In genomic region chr18:5456577-5457466, GRCh38 we compare ENCODE assay signal across 8 cellular contexts.
DNase-seq lines count a peak whose midpoint lies in the region; ATAC-seq and TF ChIP-seq lines count a peak whose summit lies in the region.

No MANE protein-coding gene starts in this region.

- intact Hi-C loops in activated T-helper 1 cell treated with anti-CD3 and anti-CD28 coated beads, Interleukin-12 subunit alpha, Interleukin-12 subunit beta, Interleukin-2, Interleukin-4 antibody, amounts not matched to agents 30 ng/mL and 10 ng/mL and 1 ng/mL, durations not matched to agents 14 hours and 24 hours and 36 hours (cut with micrococcal nuclease), result loop anchor here (5.0 to 10.0 kb wide), 3 partner anchors 88 to 222 kb away; partner anchors contain the start of gene EPB41L3

- H3K4me3 Mint-ChIP-seq in activated T-helper 1 cell treated with anti-CD3 and anti-CD28 coated beads, Interleukin-12 subunit alpha, Interleukin-12 subunit beta, Interleukin-2, Interleukin-4 antibody, amounts not matched to agents 30 ng/mL and 10 ng/mL and 1 ng/mL, durations not matched to agents 14 hours and 24 hours and 36 hours, result peak overlapping the region; percentile 55

- H3K27ac ChIP-seq in right atrium auricular region, result peak overlapping the region in 1 of 2 donors; percentile 13

- DNase-seq in NCI-H2171 treated with DMSO at 0.1 percent for 48 hours (lab: John Stamatoyannopoulos, UW) (peak; percentile 42), NCI-H2171 (lab: John Stamatoyannopoulos, UW) (no peak), right atrium auricular region (ENCODE audit: low spot score) (peak; percentile 66), retinal pigment epithelial cell (ENCODE audit: low read depth) (peak; percentile 88), GM13977 (ENCODE audit: low spot score) (no peak)
- DNase-seq in activated T-helper 1 cell treated with anti-CD3 and anti-CD28 coated beads, Interleukin-12 subunit alpha, Interleukin-12 subunit beta, Interleukin-2, Interleukin-4 antibody, amounts not matched to agents 30 ng/mL and 10 ng/mL and 1 ng/mL, durations not matched to agents 14 hours and 24 hours and 36 hours (ENCODE audit: low spot score), result no peak

- ATAC-seq in HG03378 (IDR thresholded peaks at IDR 0.05; ENCODE audit: unreplicated experiment) (peak; percentile 80), GM18867 (IDR thresholded peaks at IDR 0.05; ENCODE audit: unreplicated experiment) (no peak)

- H3K4me3 ChIP-seq in right atrium auricular region (no peak overlapping the region), retinal pigment epithelial cell (ENCODE audit: low read length) (peak overlapping the region; percentile 29)

- H3K36me3 ChIP-seq in right atrium auricular region, result no peaks in the 10 kb centered on the region

- no peaks in the 10 kb centered on the region for H3K4me1 ChIP-seq in right atrium auricular region

- H3K9me3 Mint-ChIP-seq in activated T-helper 1 cell treated with anti-CD3 and anti-CD28 coated beads, Interleukin-12 subunit alpha, Interleukin-12 subunit beta, Interleukin-2, Interleukin-4 antibody, amounts not matched to agents 30 ng/mL and 10 ng/mL and 1 ng/mL, durations not matched to agents 14 hours and 24 hours and 36 hours, result no peaks in the 10 kb centered on the region

- H3K9me3 ChIP-seq in right atrium auricular region, result no peaks in the 10 kb centered on the region

- in situ Hi-C loops in GM13977 (cut with MboI; ENCODE audit: low pct_unique_long_range_greater_than_20kb, low sequenced_read_pairs, unreplicated experiment), result no loop called here

- H3K27me3 ChIP-seq in right atrium auricular region, result no peaks in the 10 kb centered on the region

- no peaks in the 10 kb centered on the region for H3K27me3 Mint-ChIP-seq in activated T-helper 1 cell treated with anti-CD3 and anti-CD28 coated beads, Interleukin-12 subunit alpha, Interleukin-12 subunit beta, Interleukin-2, Interleukin-4 antibody, amounts not matched to agents 30 ng/mL and 10 ng/mL and 1 ng/mL, durations not matched to agents 14 hours and 24 hours and 36 hours (ENCODE audit: insufficient read depth)

- TF ChIP-seq CTCF in right atrium auricular region (IDR thresholded peaks at IDR 0.05) (peak; percentile 33 to 62), retinal pigment epithelial cell (conservative IDR thresholded peaks at IDR 0.05; ENCODE audit: low read depth, low read length) (peak; percentile 53), GM13977 (IDR thresholded peaks at IDR 0.05; ENCODE audit: extremely low read depth, insufficient read depth, missing control alignments) (no peak)

- peaks cover 6% of the 10 kb centered on the region for H3K4me1 Mint-ChIP-seq in activated T-helper 1 cell treated with anti-CD3 and anti-CD28 coated beads, Interleukin-12 subunit alpha, Interleukin-12 subunit beta, Interleukin-2, Interleukin-4 antibody, amounts not matched to agents 30 ng/mL and 10 ng/mL and 1 ng/mL, durations not matched to agents 14 hours and 24 hours and 36 hours (ENCODE audit: low read depth)

- no peaks in the 10 kb centered on the region for H3K36me3 Mint-ChIP-seq in activated T-helper 1 cell treated with anti-CD3 and anti-CD28 coated beads, Interleukin-12 subunit alpha, Interleukin-12 subunit beta, Interleukin-2, Interleukin-4 antibody, amounts not matched to agents 30 ng/mL and 10 ng/mL and 1 ng/mL, durations not matched to agents 14 hours and 24 hours and 36 hours (ENCODE audit: low read depth)

- H3K27ac Mint-ChIP-seq in activated T-helper 1 cell treated with anti-CD3 and anti-CD28 coated beads, Interleukin-12 subunit alpha, Interleukin-12 subunit beta, Interleukin-2, Interleukin-4 antibody, amounts not matched to agents 30 ng/mL and 10 ng/mL and 1 ng/mL, durations not matched to agents 14 hours and 24 hours and 36 hours, result peak overlapping the region; percentile 70

Comparison
In these comparisons a context has a peak if more than half of its experiments do, and no peak if none do; other contexts are left out.
1. DNase-seq: peak in NCI-H2171 treated with DMSO at 0.1 percent for 48 hours (single experiment), right atrium auricular region (single experiment) and retinal pigment epithelial cell (single experiment); none in NCI-H2171 (single experiment), activated T-helper 1 cell treated with anti-CD3 and anti-CD28 coated beads, Interleukin-12 subunit alpha, Interleukin-12 subunit beta, Interleukin-2, Interleukin-4 antibody, amounts not matched to agents 30 ng/mL and 10 ng/mL and 1 ng/mL, durations not matched to agents 14 hours and 24 hours and 36 hours (single experiment) and GM13977 (single experiment).